Comparison of ENCODE assay signal across 1 cellular context in the genomic region with DNA sequence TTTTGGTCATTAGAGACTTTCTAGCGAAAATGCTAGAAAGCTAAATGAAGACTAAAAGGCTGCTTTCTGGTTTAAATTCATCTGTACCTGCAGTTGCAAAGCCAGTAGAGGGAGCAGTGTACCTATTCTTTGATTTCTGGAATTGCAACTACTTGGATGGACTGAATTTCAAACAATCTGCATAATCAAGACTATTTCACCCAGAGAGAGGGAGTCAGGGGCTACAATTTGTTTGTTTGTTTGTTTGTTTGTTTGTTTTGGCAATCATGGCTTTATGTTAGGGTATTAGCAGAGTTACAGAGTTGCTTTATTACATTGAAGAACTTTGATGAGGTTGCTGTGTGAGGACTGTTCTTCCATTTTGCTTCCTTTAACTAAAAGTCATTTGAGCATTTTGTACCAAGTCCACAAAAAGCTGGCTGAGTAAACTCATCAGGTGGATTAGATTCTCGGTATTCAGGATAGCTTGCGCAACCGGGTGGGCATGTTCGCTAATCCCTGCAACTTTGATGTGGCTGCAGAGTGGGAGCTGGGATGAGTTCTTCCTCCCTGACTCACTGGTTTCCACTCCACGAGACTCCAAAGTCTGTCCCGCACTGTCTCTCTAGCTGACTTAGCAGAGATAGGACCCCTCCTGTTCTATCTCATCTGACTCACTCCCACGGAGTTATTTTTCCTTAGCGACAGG.
A peak's percentile ranks its signal among the peaks of the same experiment; 100 is the strongest.
TF ChIP-seq lines count a peak whose summit lies in the region.

No MANE protein-coding gene starts in this region.

TF ChIP-seq in H1, 55 proteins besides CTCF, POLR2A, EP300 and RAD21:
- TF ChIP-seq MAFK (IDR thresholded peaks at IDR 0.05; ENCODE audit: low read depth, low read length) (no peak), CHD7 (IDR thresholded peaks at IDR 0.05; ENCODE audit: insufficient replicate concordance, low read length) (peak; percentile 37), CEBPB (IDR thresholded peaks at IDR 0.05; ENCODE audit: low read depth, low read length) (peak; percentile 68)
